8 cellular contexts compared by ENCODE assay signal in genomic region chr6:170294813-170295518, GRCh38. TPM values are rescaled to one million over a fixed set of nuclear protein-coding genes. Genes with fewer than 3 reads are reported as not detected.
DNase-seq lines count a peak whose midpoint lies in the region; ATAC-seq and TF ChIP-seq lines count a peak whose summit lies in the region.

No MANE protein-coding gene starts in this region.

- no peaks in the 10 kb centered on the region for H3K36me3 Mint-ChIP-seq in activated T-cell treated with anti-CD3 and anti-CD28 coated beads, Interleukin-2, amount 50 U/mL, for 4 hours (ENCODE audit: insufficient read depth)
- no peaks in the 10 kb centered on the region for H3K36me3 Mint-ChIP-seq in activated CD8-positive, alpha-beta T cell treated with anti-CD3 and anti-CD28 coated beads for 36 hours (ENCODE audit: low read depth)

- CTCF ChIA-PET in activated CD8-positive, alpha-beta T cell treated with anti-CD3 and anti-CD28 coated beads for 36 hours (lab: Charles Lee), result interaction anchor here (1.1 kb wide), 1 partner anchor 19 kb away, joined by 3 read pairs; no protein-coding TSS in a partner anchor

- peaks cover 0 to 69% (median 43%) of the 10 kb centered on the region in 4 donors for H3K4me1 ChIP-seq in tibial nerve

- H3K36me3 ChIP-seq in tibial nerve, result no peaks in the 10 kb centered on the region

- H3K9me3 Mint-ChIP-seq in activated T-cell treated with anti-CD3 and anti-CD28 coated beads, Interleukin-2, amount 50 U/mL, for 4 hours, result no peaks in the 10 kb centered on the region
- H3K9me3 Mint-ChIP-seq in activated CD8-positive, alpha-beta T cell treated with anti-CD3 and anti-CD28 coated beads for 36 hours, result peaks cover under 1% of the 10 kb centered on the region

- H3K4me3 ChIP-seq in tibial nerve, result peak overlapping the region; percentile 22 to 52 (median 42)

- peak overlapping the region; percentile 65 for H3K4me3 Mint-ChIP-seq in activated T-cell treated with anti-CD3 and anti-CD28 coated beads, Interleukin-2, amount 50 U/mL, for 4 hours
- peak overlapping the region; percentile 55 for H3K4me3 Mint-ChIP-seq in activated CD8-positive, alpha-beta T cell treated with anti-CD3 and anti-CD28 coated beads for 36 hours

- ATAC-seq in activated T-cell treated with anti-CD3 and anti-CD28 coated beads, Interleukin-2, amount 50 U/mL, for 4 hours, result peak in 1 of 2 donors; percentile 10
- no peak for ATAC-seq in activated CD8-positive, alpha-beta T cell treated with anti-CD3 and anti-CD28 coated beads for 36 hours
- ATAC-seq in GM21723 (IDR thresholded peaks at IDR 0.05; ENCODE audit: unreplicated experiment) (no peak), HG03139 (IDR thresholded peaks at IDR 0.05; ENCODE audit: unreplicated experiment) (no peak)

- TF ChIP-seq CTCF in activated CD8-positive, alpha-beta T cell treated with anti-CD3 and anti-CD28 coated beads for 36 hours (IDR thresholded peaks at IDR 0.05), result no peak
- TF ChIP-seq CTCF in tibial nerve (IDR thresholded peaks at IDR 0.05), result no peak

- 15 to 16% methylated on average over 21 to 26 of the region's 31 CpGs for WGBS in tibial nerve, 2 donors

- H3K9me3 ChIP-seq in tibial nerve, result no peaks in the 10 kb centered on the region

- no peak for TF ChIP-seq EP300 in tibial nerve (IDR thresholded peaks at IDR 0.05)

- peaks cover 66% of the 10 kb centered on the region for H3K27me3 Mint-ChIP-seq in activated T-cell treated with anti-CD3 and anti-CD28 coated beads, Interleukin-2, amount 50 U/mL, for 4 hours (ENCODE audit: low read depth)
- H3K27me3 Mint-ChIP-seq in activated CD8-positive, alpha-beta T cell treated with anti-CD3 and anti-CD28 coated beads for 36 hours, result peaks cover 54% of the 10 kb centered on the region

- POLR2A ChIA-PET in activated CD8-positive, alpha-beta T cell treated with anti-CD3 and anti-CD28 coated beads for 36 hours (lab: Charles Lee), result interaction anchor here (1.2 to 1.4 kb wide), 3 partner anchors 11 to 92 kb away, joined by 3 to 4 read pairs (median 3); partner anchors contain the start of gene FAM120B

- H3K27ac ChIP-seq in tibial nerve, result no peak overlapping the region

- no peak overlapping the region for H3K27ac Mint-ChIP-seq in activated CD8-positive, alpha-beta T cell treated with anti-CD3 and anti-CD28 coated beads for 36 hours

- no peak for DNase-seq in activated T-cell treated with anti-CD3 and anti-CD28 coated beads, Interleukin-2, amount 50 U/mL, for 4 hours
- DNase-seq in activated T-cell treated with anti-CD3 and anti-CD28 coated beads for 4 hours, result no peak
- DNase-seq in activated CD8-positive, alpha-beta T cell treated with anti-CD3 and anti-CD28 coated beads for 36 hours, result peak; percentile 20
- DNase-seq in left kidney (ENCODE audit: low read depth, low spot score), result peak; percentile 58
- no peak for DNase-seq in tibial nerve (ENCODE audit: low spot score in 2 of 2)
- DNase-seq in NCI-H446 (lab: John Stamatoyannopoulos, UW), result no peak

- no peak for TF ChIP-seq POLR2A in tibial nerve (IDR thresholded peaks at IDR 0.05)

- H3K4me1 Mint-ChIP-seq in activated T-cell treated with anti-CD3 and anti-CD28 coated beads, Interleukin-2, amount 50 U/mL, for 4 hours (ENCODE audit: low read depth), result peaks cover 33% of the 10 kb centered on the region
- peaks cover 36% of the 10 kb centered on the region for H3K4me1 Mint-ChIP-seq in activated CD8-positive, alpha-beta T cell treated with anti-CD3 and anti-CD28 coated beads for 36 hours (ENCODE audit: low read depth)

- intact Hi-C loops in activated CD8-positive, alpha-beta T cell treated with anti-CD3 and anti-CD28 coated beads for 36 hours (cut with micrococcal nuclease), result loop anchor here (5.0 kb wide), 2 partner anchors 303 to 343 kb away; no protein-coding TSS in a partner anchor

- peaks cover 6 to 92% of the 10 kb centered on the region in 2 donors for H3K27me3 ChIP-seq in tibial nerve

RNA-seq across cellular contexts. Expression of gene DLL1, which starts 4.1 kb away (rescaled TPM):
- 1 to 10 TPM in 2 of 3 donors, under 1 TPM in 1; 0.18 to 1.4 (median 1.0) TPM for total RNA-seq in activated T-cell treated with anti-CD3 and anti-CD28 coated beads, Interleukin-2, amount 50 U/mL, for 4 hours
- total RNA-seq in activated CD8-positive, alpha-beta T cell treated with anti-CD3 and anti-CD28 coated beads for 36 hours, result 1 to 10 TPM; 1.9 to 2.4 TPM
- total RNA-seq in tibial nerve, result 1 to 10 TPM; 3.3 to 7.9 (median 6.6) TPM

RNA-seq across cellular contexts. Expression of gene FAM120B, which starts 11.6 kb away (rescaled TPM):
- 10 to 100 TPM; 13.8 to 14.3 (median 14.3) TPM for total RNA-seq in activated T-cell treated with anti-CD3 and anti-CD28 coated beads, Interleukin-2, amount 50 U/mL, for 4 hours
- total RNA-seq in activated CD8-positive, alpha-beta T cell treated with anti-CD3 and anti-CD28 coated beads for 36 hours, result 10 to 100 TPM; 19.0 to 19.5 TPM
- total RNA-seq in tibial nerve, result 10 to 100 TPM; 26.0 to 35.4 (median 32.1) TPM

Comparison
In these comparisons a context has a peak if more than half of its experiments do, and no peak if none do; other contexts are left out.
1. DNase-seq: peak in activated CD8-positive, alpha-beta T cell treated with anti-CD3 and anti-CD28 coated beads for 36 hours (single experiment) and left kidney (single experiment); none in activated T-cell treated with anti-CD3 and anti-CD28 coated beads, Interleukin-2, amount 50 U/mL, for 4 hours (single experiment), activated T-cell treated with anti-CD3 and anti-CD28 coated beads for 4 hours (single experiment), tibial nerve (0 of 2) and NCI-H446 (0 of 2).